8 cellular contexts compared by ENCODE assay signal in the genomic region with DNA sequence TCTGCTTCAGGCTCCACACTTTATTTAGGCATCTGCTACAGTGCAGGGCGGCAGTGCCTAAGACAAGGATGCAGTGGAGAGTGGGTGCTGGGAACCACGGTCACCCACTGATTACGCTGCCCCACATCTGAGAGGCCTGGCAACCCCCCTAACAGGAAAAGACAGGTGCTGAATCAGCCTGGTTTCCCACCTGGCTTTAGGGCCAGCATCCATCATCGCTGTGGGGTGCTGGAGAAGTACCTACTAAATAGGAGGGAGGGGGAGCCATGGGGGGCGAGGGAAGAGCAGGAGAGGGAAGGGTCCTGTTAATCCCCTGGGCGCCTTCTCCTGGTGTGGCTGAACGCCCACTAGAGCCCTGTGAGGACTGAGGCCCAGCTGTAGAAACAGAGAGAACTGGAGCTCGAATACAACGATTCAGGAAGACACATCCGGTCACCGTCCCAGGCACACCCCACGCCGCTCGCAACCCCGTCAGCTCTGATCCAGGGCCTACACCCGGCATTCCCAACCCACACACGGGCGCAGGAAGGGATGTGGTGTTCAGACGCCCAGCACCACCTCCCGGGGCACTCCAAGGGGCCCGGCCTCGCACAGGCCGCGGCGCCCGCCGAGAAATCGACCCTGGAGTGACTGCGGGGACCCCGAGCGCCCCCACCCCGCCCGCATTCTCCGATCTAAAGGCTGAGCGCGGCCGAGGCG. TPM values are rescaled to one million over a fixed set of nuclear protein-coding genes. Genes with fewer than 3 reads are reported as not detected.
DNase-seq lines count a peak whose midpoint lies in the region; ATAC-seq and TF ChIP-seq lines count a peak whose summit lies in the region.

No MANE protein-coding gene starts in this region.

- POLR2A ChIA-PET in Panc1 (lab: Charles Lee) = no interaction called here

- CTCF ChIA-PET in Panc1 (lab: Charles Lee) = no interaction called here

- H3K4me1 ChIP-seq in BLaER1 = peaks cover 47% of the 10 kb centered on the region
- no peaks in the 10 kb centered on the region; the same call in 1 of the 2 replicates for H3K4me1 ChIP-seq in Panc1 (ENCODE audit: control insufficient read depth, insufficient read depth, low read length)

- peak overlapping the region; percentile 97 for H3K9ac ChIP-seq in BLaER1

- H3K36me3 ChIP-seq in BLaER1 (peaks cover 39% of the 10 kb centered on the region), Panc1 (ENCODE audit: control insufficient read depth, insufficient read depth, low read length) (no peaks in the 10 kb centered on the region; the same call in 1 of the 2 replicates)

- no peak for TF ChIP-seq CTCF in Panc1 (IDR thresholded peaks at IDR 0.05)

- H3K27ac ChIP-seq in BLaER1 (peak overlapping the region; percentile 98), Panc1 (ENCODE audit: low read length) (peak overlapping the region; percentile 68)

- H3K9me3 ChIP-seq in BLaER1 = no peaks in the 10 kb centered on the region
- no peaks in the 10 kb centered on the region for H3K9me3 ChIP-seq in Panc1 (ENCODE audit: control insufficient read depth, insufficient read depth, low read depth, low read length)

- no peak for DNase-seq in Panc1 (ENCODE audit: low read depth, low spot score)
- DNase-seq in amniotic stem cell (lab: John Stamatoyannopoulos, UW) = peak; percentile 39
- DNase-seq in hypothalamus (lab: John Stamatoyannopoulos, UW) = peak in 30 of 51 donors; percentile 3 to 64 (median 28)
- peak; percentile 79 for DNase-seq in sciatic nerve (ENCODE audit: low spot score)
- no peak for DNase-seq in NCI-H1048 (lab: John Stamatoyannopoulos, UW)

- H3K27me3 ChIP-seq in BLaER1 = no peaks in the 10 kb centered on the region
- H3K27me3 ChIP-seq in Panc1 (ENCODE audit: control insufficient read depth, insufficient read depth, low read length) = no peaks in the 10 kb centered on the region

- ATAC-seq in GM19035 (IDR thresholded peaks at IDR 0.05; ENCODE audit: unreplicated experiment) (peak; percentile 29), HG03196 (IDR thresholded peaks at IDR 0.05; ENCODE audit: unreplicated experiment) (peak; percentile 30), Panc1 (peak; percentile 77), sciatic nerve (peak; percentile 79)

- in situ Hi-C loops in Panc1 (cut with HindIII; ENCODE audit: low pct_unique_long_range_greater_than_20kb, low sequenced_read_pairs) = no loop called here

- peak overlapping the region; percentile 87 for H3K4me2 ChIP-seq in BLaER1

- peak overlapping the region; percentile 83 for H3K4me3 ChIP-seq in BLaER1
- peak overlapping the region; percentile 62 to 65 for H3K4me3 ChIP-seq in Panc1 (ENCODE audit: low read depth in 2 of 2, low read length in 2 of 2)

- no TSS peak for BruUV-seq in Panc1 (replicated peaks; lab: Mats Ljungman, UMichigan)

- H4K20me1 ChIP-seq in BLaER1 = peaks cover 6% of the 10 kb centered on the region; the same call in 1 of the 2 replicates

- intact Hi-C loops in Panc1 (cut with micrococcal nuclease; ENCODE audit: unreplicated experiment) (no loop called here), sciatic nerve (cut with DNase I) (no loop called here)

RNA-seq across cellular contexts. Expression of a gene that starts 0.6 kb away (rescaled TPM):
- total RNA-seq in Panc1 (2021; ENCODE audit: unreplicated experiment) = 77.0 TPM
- 61.8 TPM for polyA plus RNA-seq in Panc1 (2012; ENCODE audit: insufficient read length)
- 85.2 TPM for total RNA-seq in sciatic nerve

Comparison
In these comparisons a context has a peak if more than half of its experiments do, and no peak if none do; other contexts are left out.
1. ATAC-seq: peak in every context shown above with its lines; median percentile 79 in sciatic nerve; 77 in Panc1; 30 in HG03196; 29 in GM19035.
2. DNase-seq: peak in amniotic stem cell (single experiment), hypothalamus (30 of 51) and sciatic nerve (single experiment); none in Panc1 (single experiment) and NCI-H1048 (single experiment).